Comparison of ENCODE assay signal across 27 cellular contexts in genomic region chr13:46899801-46900200, GRCh38. TPM values are rescaled to one million over a fixed set of nuclear protein-coding genes. Genes with fewer than 3 reads are reported as not detected.
"Had no signal": no experiment of that assay in that cellular context is flagged by ENCODE, and none has a peak within 500 bp of the region (broad histone marks: within the 10 kb centered on the region; RNA-seq: fewer than 3 reads in every experiment).

No MANE protein-coding gene starts in this region.

- H3K4me1 ChIP-seq: thyroid gland, upper lobe of right lung had no signal

- H3K4me3 ChIP-seq: esophagus squamous epithelium, left ventricle myocardium inferior, lung, sigmoid colon, thyroid gland, upper lobe of right lung had no signal

- H3K4me1 Mint-ChIP-seq: endodermal cell had no signal

- H3K9me3 Mint-ChIP-seq: activated T-cell treated with anti-CD3 and anti-CD28 coated beads, Interleukin-2, amount 50 U/mL, for 72 hours; endodermal cell; naive thymus-derived CD4-positive, alpha-beta T cell; neural crest cell; stimulated activated effector memory CD8-positive, alpha-beta T cell treated with anti-CD3 and anti-CD28 coated beads, Interleukin-12 subunit alpha, Interleukin-12 subunit beta, amount 100 ng/mL, for 72 hours; stimulated activated naive CD8-positive, alpha-beta T cell treated with anti-CD3 and anti-CD28 coated beads, Interleukin-15, Interleukin-2, amounts not matched to agents 100 ng/mL and 50 ng/mL, for 24 hours had no signal

- H3K27me3 ChIP-seq: sigmoid colon, thyroid gland, upper lobe of right lung had no signal

- FAIRE-seq: astrocyte, small intestine had no signal

- H3K4me3 Mint-ChIP-seq: activated CD4-positive, alpha-beta T cell treated with anti-CD3 and anti-CD28 coated beads for 36 hours; activated CD8-positive, alpha-beta memory T cell treated with anti-CD3 and anti-CD28 coated beads, Interleukin-2, amount 10 ng/mL, durations not matched to agents 7 days and 5 days; activated CD8-positive, alpha-beta T cell treated with anti-CD3 and anti-CD28 coated beads, Interleukin-2, amount 10 ng/mL, durations not matched to agents 7 days and 5 days; activated naive CD8-positive, alpha-beta T cell; activated T-cell treated with anti-CD3 and anti-CD28 coated beads, Interleukin-2, amount 50 U/mL, for 72 hours; endodermal cell; naive thymus-derived CD4-positive, alpha-beta T cell; neural crest cell; stimulated activated effector memory CD8-positive, alpha-beta T cell treated with anti-CD3 and anti-CD28 coated beads, Interleukin-12 subunit alpha, Interleukin-12 subunit beta, amount 100 ng/mL, for 72 hours; stimulated activated naive CD8-positive, alpha-beta T cell treated with anti-CD3 and anti-CD28 coated beads, Interleukin-15, Interleukin-2, amounts not matched to agents 100 ng/mL and 50 ng/mL, for 24 hours had no signal

- ATAC-seq: activated CD4-positive, alpha-beta T cell treated with anti-CD3 and anti-CD28 coated beads for 36 hours; activated CD8-positive, alpha-beta memory T cell treated with anti-CD3 and anti-CD28 coated beads, Interleukin-2, amount 10 ng/mL, durations not matched to agents 7 days and 5 days; activated CD8-positive, alpha-beta T cell treated with anti-CD3 and anti-CD28 coated beads, Interleukin-2, amount 10 ng/mL, durations not matched to agents 7 days and 5 days; activated T-cell treated with anti-CD3 and anti-CD28 coated beads, Interleukin-2, amount 50 U/mL, for 72 hours; naive thymus-derived CD4-positive, alpha-beta T cell; stimulated activated effector memory CD8-positive, alpha-beta T cell treated with anti-CD3 and anti-CD28 coated beads, Interleukin-12 subunit alpha, Interleukin-12 subunit beta, amount 100 ng/mL, for 72 hours; upper lobe of right lung had no signal

- H3K36me3 Mint-ChIP-seq: activated CD8-positive, alpha-beta memory T cell treated with anti-CD3 and anti-CD28 coated beads, Interleukin-2, amount 10 ng/mL, durations not matched to agents 7 days and 5 days; activated naive CD8-positive, alpha-beta T cell; naive thymus-derived CD4-positive, alpha-beta T cell; stimulated activated effector memory CD8-positive, alpha-beta T cell treated with anti-CD3 and anti-CD28 coated beads, Interleukin-12 subunit alpha, Interleukin-12 subunit beta, amount 100 ng/mL, for 72 hours had no signal

- H3K36me3 ChIP-seq: esophagus squamous epithelium, left ventricle myocardium inferior, sigmoid colon, thyroid gland, upper lobe of right lung had no signal

- DNase-seq: activated CD4-positive, alpha-beta T cell treated with anti-CD3 and anti-CD28 coated beads for 36 hours; activated CD4-positive, CD25-positive, alpha-beta regulatory T cell; activated CD8-positive, alpha-beta memory T cell treated with anti-CD3 and anti-CD28 coated beads, Interleukin-2, amount 10 ng/mL, durations not matched to agents 7 days and 5 days; activated CD8-positive, alpha-beta T cell treated with anti-CD3 and anti-CD28 coated beads, Interleukin-2, amount 10 ng/mL, durations not matched to agents 7 days and 5 days; activated naive CD4-positive, alpha-beta T cell treated with Interleukin-2 at 50 U/mL for 16 hours; activated T-cell treated with anti-CD3 and anti-CD28 coated beads for 4 hours; activated T-cell treated with anti-CD3 and anti-CD28 coated beads, Interleukin-2, amount 50 U/mL, for 72 hours; central memory CD4-positive, alpha-beta T cell; endodermal cell; esophagus squamous epithelium; foreskin melanocyte; islet precursor cell; left ventricle myocardium inferior; naive thymus-derived CD4-positive, alpha-beta T cell; sigmoid colon; small intestine; stimulated activated CD4-positive, alpha-beta T cell treated with anti-CD3 and anti-CD28 coated beads, Interleukin-4, amount 100 ng/mL, for 24 hours; thyroid gland; upper lobe of right lung had no signal

- H3K27ac Mint-ChIP-seq: activated CD4-positive, alpha-beta T cell treated with anti-CD3 and anti-CD28 coated beads for 36 hours; activated CD8-positive, alpha-beta memory T cell treated with anti-CD3 and anti-CD28 coated beads, Interleukin-2, amount 10 ng/mL, durations not matched to agents 7 days and 5 days; activated CD8-positive, alpha-beta T cell treated with anti-CD3 and anti-CD28 coated beads, Interleukin-2, amount 10 ng/mL, durations not matched to agents 7 days and 5 days; activated naive CD8-positive, alpha-beta T cell; activated T-cell treated with anti-CD3 and anti-CD28 coated beads, Interleukin-2, amount 50 U/mL, for 72 hours; endodermal cell; naive thymus-derived CD4-positive, alpha-beta T cell; stimulated activated effector memory CD8-positive, alpha-beta T cell treated with anti-CD3 and anti-CD28 coated beads, Interleukin-12 subunit alpha, Interleukin-12 subunit beta, amount 100 ng/mL, for 72 hours; stimulated activated naive CD8-positive, alpha-beta T cell treated with anti-CD3 and anti-CD28 coated beads, Interleukin-15, Interleukin-2, amounts not matched to agents 100 ng/mL and 50 ng/mL, for 24 hours had no signal

- H3K27ac ChIP-seq: esophagus squamous epithelium, left ventricle myocardium inferior, sigmoid colon, thyroid gland, upper lobe of right lung had no signal

- H3K9me3 ChIP-seq: esophagus squamous epithelium, left ventricle myocardium inferior, sigmoid colon, thyroid gland, upper lobe of right lung had no signal

RNA-seq across cellular contexts. Expression of gene HTR2A, which starts 2.9 kb away (rescaled TPM):
- total RNA-seq: activated CD4-positive, alpha-beta T cell treated with anti-CD3 and anti-CD28 coated beads for 36 hours; activated CD8-positive, alpha-beta memory T cell treated with anti-CD3 and anti-CD28 coated beads, Interleukin-2, amount 10 ng/mL, durations not matched to agents 7 days and 5 days; activated CD8-positive, alpha-beta T cell treated with anti-CD3 and anti-CD28 coated beads, Interleukin-2, amount 10 ng/mL, durations not matched to agents 7 days and 5 days; activated T-cell treated with anti-CD3 and anti-CD28 coated beads, Interleukin-2, amount 50 U/mL, for 72 hours; astrocyte; endodermal cell; naive thymus-derived CD4-positive, alpha-beta T cell; renal cortical epithelial cell; T-helper 1 cell treated with Interleukin-12 subunit alpha and Interleukin-12 subunit beta and Interleukin-4 antibody, amounts not matched to agents 30 ng/mL and 1 ng/mL, for 36 hours had no signal
- polyA plus RNA-seq: naive thymus-derived CD4-positive, alpha-beta T cell had no signal
